In genomic region chr6:44245912-44246662, GRCh38 we compare ENCODE assay signal across 9 cellular contexts. TPM values are rescaled to one million over a fixed set of nuclear protein-coding genes. Genes with fewer than 3 reads are reported as not detected.
DNase-seq lines count a peak whose midpoint lies in the region; ATAC-seq, FAIRE-seq and TF ChIP-seq lines count a peak whose summit lies in the region.
"Had no signal": no experiment of that assay in that cellular context is flagged by ENCODE, and none has a peak within 500 bp of the region (broad histone marks: within the 10 kb centered on the region; RNA-seq: fewer than 3 reads in every experiment).

No MANE protein-coding gene starts in this region.

- peak overlapping the region; percentile 95 for H4K91ac ChIP-seq in H1 (replicated peaks; ENCODE audit: insufficient read length, low read length)

- H3K9ac ChIP-seq in BLaER1 treated with 17β-estradiol and CSF1 and Interleukin-3, amounts not matched to agents 10 nM and 100 nM: peak overlapping the region; percentile 86 to 99 (median 97)
- peak overlapping the region; percentile 85 to 96 (median 90) for H3K9ac ChIP-seq in H1 (replicated peaks in 1 of 4; ENCODE audit: extremely low read depth in 1 of 4, low read depth in 3 of 4, low read length in 3 of 4)

- no peak; a peak in 1 of 4 replicates for TF ChIP-seq RAD21 in H1 (IDR thresholded peaks at IDR 0.05 in 1 of 2, conservative IDR thresholded peaks at IDR 0.05 in 1 of 2; ENCODE audit: low read depth in 2 of 2, low read length in 2 of 2)

- H2BK5ac ChIP-seq in H1 (ENCODE audit: low read depth, low read length): peak overlapping the region; percentile 95

- H2AFZ ChIP-seq in H1 (ENCODE audit: low read length): peak overlapping the region; percentile 64; the same call in 1 of the 2 replicates

- peaks cover 27 to 43% of the 10 kb centered on the region in 2 experiments for H3K79me2 ChIP-seq in H1 (ENCODE audit: control insufficient read depth in 1 of 2, insufficient read depth in 2 of 2, low read length in 2 of 2)

- H3K4me2 ChIP-seq in BLaER1 treated with 17β-estradiol and CSF1 and Interleukin-3, amounts not matched to agents 10 nM and 100 nM: peak overlapping the region; percentile 83 to 98 (median 93)
- H3K4me2 ChIP-seq in H1 (ENCODE audit: insufficient read depth in 1 of 2, low read depth in 2 of 2, low read length in 2 of 2): peak overlapping the region; percentile 92 to 96

- DNase-seq in NCI-H748 treated with DMSO at 0.1 percent for 48 hours (lab: John Stamatoyannopoulos, UW) (peak; percentile 79), H1 (ENCODE audit: low read depth in 1 of 2, low spot score in 2 of 2) (peak; percentile 93 to 99)
- DNase-seq in activated CD8-positive, alpha-beta memory T cell treated with anti-CD3 and anti-CD28 coated beads for 4 hours (ENCODE audit: low read depth in 2 of 2): peak; percentile 69 to 75
- peak; percentile 66 to 79 for DNase-seq in stimulated activated CD8-positive, alpha-beta memory T cell treated with anti-CD3 and anti-CD28 coated beads, Interleukin-15, amount 100 ng/mL, for 4 hours (ENCODE audit: low read depth in 2 of 2)

- H2BK20ac ChIP-seq in H1 (ENCODE audit: low read length): no peak overlapping the region

- peak overlapping the region; percentile 75 for H3K56ac ChIP-seq in H1 (replicated peaks; ENCODE audit: insufficient read length, low read depth, low read length)

- peak; percentile 23 to 40 (median 37); a peak in 3 of 4 replicates for TF ChIP-seq CTCF in H1 (IDR thresholded peaks at IDR 0.05; ENCODE audit: control extremely low read depth in 1 of 3, insufficient read depth in 1 of 3, low read depth in 1 of 3, low read length in 3 of 3)

- peak overlapping the region; percentile 89 for H3K18ac ChIP-seq in H1 (ENCODE audit: extremely low read depth, low read length)

- ATAC-seq in GM19035 (IDR thresholded peaks at IDR 0.05; ENCODE audit: unreplicated experiment) (peak; percentile 57), HG03354 (IDR thresholded peaks at IDR 0.05; ENCODE audit: poor library complexity, severe bottlenecking, unreplicated experiment) (peak; percentile 48)

- peak in 1 of 2 experiments; percentile 60; a peak in 1 of 3 replicates for TF ChIP-seq POLR2A in H1 (IDR thresholded peaks at IDR 0.05; ENCODE audit: control extremely low read depth in 1 of 2, low read depth in 2 of 2, low read length in 2 of 2)

- H2BK15ac ChIP-seq in H1 (ENCODE audit: low read length): peak overlapping the region; percentile 97; the same call in 1 of the 2 replicates

- no peak overlapping the region for H3K14ac ChIP-seq in H1 (ENCODE audit: insufficient read length)

- POLR2A ChIA-PET in H1 (lab: Charles Lee; ENCODE audit: partially characterized antibody): interaction anchor here (0.5 to 18.9 kb wide), 58 partner anchors 12 to 1193 kb away, joined by 3 to 581 read pairs (median 6); partner anchors contain the start of genes AARS2, CAPN11, CDC5L and CUL7

- peaks cover 39 to 41% (median 41%) of the 10 kb centered on the region in 11 experiments for H4K20me1 ChIP-seq in BLaER1 treated with 17β-estradiol and CSF1 and Interleukin-3, amounts not matched to agents 10 nM and 100 nM
- peaks cover 29 to 33% of the 10 kb centered on the region in 2 experiments for H4K20me1 ChIP-seq in H1 (replicated peaks in 1 of 2; ENCODE audit: control insufficient read depth in 1 of 2, insufficient read depth in 2 of 2, low read length in 2 of 2)

- H3K9me3 ChIP-seq in BLaER1 treated with 17β-estradiol and CSF1 and Interleukin-3, amounts not matched to agents 10 nM and 100 nM (replicated peaks in 1 of 11): no peaks in the 10 kb centered on the region; a peak in 2 of 22 replicates
- H3K9me3 ChIP-seq in H1 (ENCODE audit: insufficient read depth in 2 of 2, low read depth in 1 of 2, low read length in 1 of 2) (no peaks in the 10 kb centered on the region), mesodermal cell (ENCODE audit: control insufficient read depth, low read length) (no peaks in the 10 kb centered on the region)

- CTCF ChIA-PET in H1 (lab: Charles Lee; ENCODE audit: partially characterized antibody): interaction anchor here (0.6 to 8.1 kb wide), 22 partner anchors 8 to 148 kb away, joined by 3 to 102 read pairs (median 5); partner anchors contain the start of genes MYMX, SLC29A1 and SLC35B2

- H4K5ac ChIP-seq in H1 (ENCODE audit: insufficient read length, low read depth, low read length): peak overlapping the region; percentile 57

- H2AK5ac ChIP-seq in H1 (ENCODE audit: low read depth, low read length): peak overlapping the region; percentile 94

- no peaks in the 10 kb centered on the region; the same call in 1 of the 2 replicates for H3K79me1 ChIP-seq in H1 (ENCODE audit: low read depth, low read length)

- H3K4me3 ChIP-seq in BLaER1 treated with 17β-estradiol and CSF1 and Interleukin-3, amounts not matched to agents 10 nM and 100 nM: peak overlapping the region; percentile 82 to 99 (median 94)
- H3K4me3 ChIP-seq in H1 (ENCODE audit: extremely low read depth in 1 of 4, insufficient read depth in 2 of 4, low read depth in 3 of 4, low read length in 4 of 4): peak overlapping the region; percentile 55 to 100 (median 98)
- H3K4me3 ChIP-seq in mesodermal cell (ENCODE audit: extremely low read depth, insufficient read depth, low read length, poor library complexity, severe bottlenecking): peak overlapping the region; percentile 99

- H3K4me1 ChIP-seq in BLaER1 treated with 17β-estradiol and CSF1 and Interleukin-3, amounts not matched to agents 10 nM and 100 nM: peaks cover 37 to 42% (median 40%) of the 10 kb centered on the region in 10 experiments
- H3K4me1 ChIP-seq in H1 (replicated peaks in 1 of 4; ENCODE audit: control insufficient read depth in 3 of 4, insufficient read depth in 4 of 4, low read length in 3 of 4): peaks cover 7 to 18% (median 14%) of the 10 kb centered on the region in 4 experiments
- H3K4me1 ChIP-seq in mesodermal cell (ENCODE audit: control insufficient read depth, insufficient read depth, low read length, poor library complexity, severe bottlenecking): peaks cover 16% of the 10 kb centered on the region

- peak overlapping the region; percentile 83 to 98 (median 95) for H3K27ac ChIP-seq in BLaER1 treated with 17β-estradiol and CSF1 and Interleukin-3, amounts not matched to agents 10 nM and 100 nM
- H3K27ac ChIP-seq in H1 (ENCODE audit: low read depth, low read length): peak overlapping the region; percentile 93
- peak overlapping the region; percentile 94 for H3K27ac ChIP-seq in mesodermal cell (ENCODE audit: low read depth, low read length, severe bottlenecking)

- FAIRE-seq in H1 (lab: Jason Lieb, UNC): no peak

- H3K36me3 ChIP-seq in BLaER1 treated with 17β-estradiol and CSF1 and Interleukin-3, amounts not matched to agents 10 nM and 100 nM: peaks cover 30 to 36% (median 36%) of the 10 kb centered on the region in 11 experiments
- H3K36me3 ChIP-seq in H1 (ENCODE audit: control insufficient read depth in 2 of 4, insufficient read depth in 4 of 4, low read length in 3 of 4): peaks cover 28 to 33% (median 29%) of the 10 kb centered on the region in 4 experiments
- peaks cover 35% of the 10 kb centered on the region for H3K36me3 ChIP-seq in mesodermal cell (ENCODE audit: control insufficient read depth, insufficient read depth, low read length)

- H2BK12ac ChIP-seq in H1 (ENCODE audit: low read depth, low read length): peak overlapping the region; percentile 84; the same call in 1 of the 2 replicates

- TF ChIP-seq EP300 in H1 (IDR thresholded peaks at IDR 0.05; ENCODE audit: borderline replicate concordance in 1 of 2, low read depth in 2 of 2, low read length in 2 of 2): peak; percentile 31 to 74; a peak in 2 of 3 replicates

- no peak overlapping the region for H3K23ac ChIP-seq in H1 (ENCODE audit: insufficient read length)

- peaks cover 12% of the 10 kb centered on the region for H3K23me2 ChIP-seq in H1 (ENCODE audit: low read depth, low read length)

- WGBS in H1 (ENCODE audit: extremely low coverage in 1 of 2, insufficient coverage in 1 of 2, insufficient read length in 1 of 2, insufficient replicate concordance in 2 of 2, low coverage in 1 of 2, low lambda C conversion rate in 2 of 2, missing lambda C conversion rate in 1 of 2), 2 experiments: 3% methylated on average over 50 of the region's 62 CpGs; no CpG with 5 or more reads in 1 of the 2 experiments
- 2 to 5% methylated on average over 41 to 49 of the region's 62 CpGs for WGBS in mesodermal cell (ENCODE audit: insufficient coverage in 2 of 2), 2 experiments

- H3K4ac ChIP-seq in H1 (replicated peaks; ENCODE audit: insufficient read length, low read depth, low read length): peak overlapping the region; percentile 80

- no peak overlapping the region for H2BK120ac ChIP-seq in H1 (replicated peaks; ENCODE audit: low read depth, low read length)

- H4K8ac ChIP-seq in H1 (ENCODE audit: extremely low read depth, insufficient read depth, low read length): peak overlapping the region; percentile 95

- H3K27me3 ChIP-seq in BLaER1 treated with 17β-estradiol and CSF1 and Interleukin-3, amounts not matched to agents 10 nM and 100 nM: no peaks in the 10 kb centered on the region
- H3K27me3 ChIP-seq in H1 (replicated peaks in 1 of 4; ENCODE audit: control insufficient read depth in 3 of 4, extremely low read depth in 1 of 4, insufficient read depth in 3 of 4, low read length in 3 of 4): no peaks in the 10 kb centered on the region

RNA-seq across cellular contexts. Expression of gene HSP90AB1, which starts 0.8 kb away (rescaled TPM):
- 2,224 and 2,297 TPM in 2 replicates for total RNA-seq in H1 (2021; fragmentation: NEBNext Ultra II Directional; extraction: Animal tissue kit (Norgen Biotek cat#: 25700))
- 1,244 and 1,564 TPM in 2 replicates for polyA plus RNA-seq in H1 (2011; rRNA removed)
- 1,987 TPM for polyA plus RNA-seq in H1 (2011; cell fraction: cytosol; rRNA removed)
- 1,165 TPM for polyA plus RNA-seq in H1 (2011; cell fraction: nucleus; rRNA removed)
- 2,191 to 2,644 TPM (median 2,404 TPM) in 4 replicates for polyA plus RNA-seq in H1 (2012, experiment 1 of 2)
- polyA plus RNA-seq in H1 (2012, experiment 2 of 2): 384 TPM
- polyA plus RNA-seq in H1 (2013, experiment 1 of 2): 1,706 TPM
- polyA plus RNA-seq in H1 (2013, experiment 2 of 2): 1,654 TPM
- polyA minus RNA-seq in H1 (2011; rRNA and poly(A)+ RNA removed): 1,724 and 1,899 TPM in 2 replicates
- polyA minus RNA-seq in H1 (2011; cell fraction: cytosol; rRNA and poly(A)+ RNA removed): 850 TPM
- polyA minus RNA-seq in H1 (2011; cell fraction: nucleus; rRNA and poly(A)+ RNA removed): 610 TPM
- polyA plus RNA-seq in mesodermal cell (2013, experiment 1 of 2): 1,346 TPM
- polyA plus RNA-seq in mesodermal cell (2013, experiment 2 of 2): 1,290 TPM

RNA-seq across cellular contexts. Expression of gene SLC35B2, which starts 11.2 kb away (rescaled TPM):
- total RNA-seq in H1 (2021; fragmentation: NEBNext Ultra II Directional; extraction: Animal tissue kit (Norgen Biotek cat#: 25700)): 29.5 and 32.3 TPM in 2 replicates
- polyA plus RNA-seq in H1 (2011; rRNA removed): 65.0 and 73.7 TPM in 2 replicates
- polyA plus RNA-seq in H1 (2011; cell fraction: cytosol; rRNA removed): 49.6 TPM
- polyA plus RNA-seq in H1 (2011; cell fraction: nucleus; rRNA removed): 90.4 TPM
- 26.2 to 41.2 TPM (median 36.7 TPM) in 4 replicates for polyA plus RNA-seq in H1 (2012, experiment 1 of 2)
- 48.9 TPM for polyA plus RNA-seq in H1 (2012, experiment 2 of 2)
- 43.7 TPM for polyA plus RNA-seq in H1 (2013, experiment 1 of 2)
- 43.6 TPM for polyA plus RNA-seq in H1 (2013, experiment 2 of 2)
- polyA minus RNA-seq in H1 (2011; rRNA and poly(A)+ RNA removed): 48.1 and 49.1 TPM in 2 replicates
- polyA minus RNA-seq in H1 (2011; cell fraction: cytosol; rRNA and poly(A)+ RNA removed): 21.4 TPM
- polyA minus RNA-seq in H1 (2011; cell fraction: nucleus; rRNA and poly(A)+ RNA removed): 25.3 TPM
- polyA plus RNA-seq in mesodermal cell (2013, experiment 1 of 2): 58.8 TPM
- 45.4 TPM for polyA plus RNA-seq in mesodermal cell (2013, experiment 2 of 2)

RNA-seq across cellular contexts. Expression of gene NFKBIE, which starts 19.3 kb away (rescaled TPM):
- 10.8 and 13.5 TPM in 2 replicates for total RNA-seq in H1 (2021; fragmentation: NEBNext Ultra II Directional; extraction: Animal tissue kit (Norgen Biotek cat#: 25700))
- polyA plus RNA-seq in H1 (2011; rRNA removed): 19.2 and 22.9 TPM in 2 replicates
- polyA plus RNA-seq in H1 (2011; cell fraction: cytosol; rRNA removed): 18.8 TPM
- polyA plus RNA-seq in H1 (2011; cell fraction: nucleus; rRNA removed): 14.3 TPM
- polyA plus RNA-seq in H1 (2012, experiment 1 of 2): 12.7 to 17.1 TPM (median 13.6 TPM) in 4 replicates
- 17.0 TPM for polyA plus RNA-seq in H1 (2012, experiment 2 of 2)
- polyA plus RNA-seq in H1 (2013, experiment 1 of 2): 6.2 TPM
- 7.5 TPM for polyA plus RNA-seq in H1 (2013, experiment 2 of 2)
- polyA minus RNA-seq in H1 (2011; rRNA and poly(A)+ RNA removed): 7.0 and 9.3 TPM in 2 replicates
- polyA minus RNA-seq in H1 (2011; cell fraction: cytosol; rRNA and poly(A)+ RNA removed): 7.8 TPM
- 12.2 TPM for polyA minus RNA-seq in H1 (2011; cell fraction: nucleus; rRNA and poly(A)+ RNA removed)
- polyA plus RNA-seq in mesodermal cell (2013, experiment 1 of 2): 11.1 TPM
- 8.6 TPM for polyA plus RNA-seq in mesodermal cell (2013, experiment 2 of 2)

RNA-seq across cellular contexts. Expression of gene SLC29A1, which starts 22.7 kb away (rescaled TPM):
- total RNA-seq in H1 (2021; fragmentation: NEBNext Ultra II Directional; extraction: Animal tissue kit (Norgen Biotek cat#: 25700)): 187 and 196 TPM in 2 replicates
- 558 and 626 TPM in 2 replicates for polyA plus RNA-seq in H1 (2011; rRNA removed)
- polyA plus RNA-seq in H1 (2011; cell fraction: cytosol; rRNA removed): 409 TPM
- 636 TPM for polyA plus RNA-seq in H1 (2011; cell fraction: nucleus; rRNA removed)
- 210 to 268 TPM (median 256 TPM) in 4 replicates for polyA plus RNA-seq in H1 (2012, experiment 1 of 2)
- 267 TPM for polyA plus RNA-seq in H1 (2012, experiment 2 of 2)
- 396 TPM for polyA plus RNA-seq in H1 (2013, experiment 1 of 2)
- 418 TPM for polyA plus RNA-seq in H1 (2013, experiment 2 of 2)
- polyA minus RNA-seq in H1 (2011; rRNA and poly(A)+ RNA removed): 456 and 664 TPM in 2 replicates
- 124 TPM for polyA minus RNA-seq in H1 (2011; cell fraction: cytosol; rRNA and poly(A)+ RNA removed)
- 168 TPM for polyA minus RNA-seq in H1 (2011; cell fraction: nucleus; rRNA and poly(A)+ RNA removed)
- 32.1 TPM for polyA plus RNA-seq in mesodermal cell (2013, experiment 1 of 2)
- polyA plus RNA-seq in mesodermal cell (2013, experiment 2 of 2): 23.0 TPM

RNA-seq across cellular contexts. Expression of gene TMEM151B, which starts 24.2 kb away (rescaled TPM):
- total RNA-seq in H1 (2021; fragmentation: NEBNext Ultra II Directional; extraction: Animal tissue kit (Norgen Biotek cat#: 25700)): 15.5 and 15.7 TPM in 2 replicates
- polyA plus RNA-seq in H1 (2011; rRNA removed): 8.0 and 11.6 TPM in 2 replicates
- 9.9 TPM for polyA plus RNA-seq in H1 (2011; cell fraction: cytosol; rRNA removed)
- 22.6 TPM for polyA plus RNA-seq in H1 (2011; cell fraction: nucleus; rRNA removed)
- polyA plus RNA-seq in H1 (2012, experiment 1 of 2): 10.2 to 14.9 TPM (median 13.2 TPM) in 4 replicates
- polyA plus RNA-seq in H1 (2012, experiment 2 of 2): 12.1 TPM
- polyA plus RNA-seq in H1 (2013, experiment 1 of 2): 7.8 TPM
- 7.7 TPM for polyA plus RNA-seq in H1 (2013, experiment 2 of 2)
- polyA minus RNA-seq in H1 (2011; rRNA and poly(A)+ RNA removed): 8.8 and 10.7 TPM in 2 replicates
- polyA minus RNA-seq in H1 (2011; cell fraction: cytosol; rRNA and poly(A)+ RNA removed): 6.5 TPM
- polyA minus RNA-seq in H1 (2011; cell fraction: nucleus; rRNA and poly(A)+ RNA removed): 6.2 TPM
- polyA plus RNA-seq in mesodermal cell (2013, experiment 1 of 2): 1.5 TPM
- 0.46 TPM for polyA plus RNA-seq in mesodermal cell (2013, experiment 2 of 2)
- total RNA-seq: glomerular endothelial cell had no signal

Comparison
In these comparisons a context has a peak if more than half of its experiments do, and no peak if none do; other contexts are left out.
1. Peak in every context shown above with its lines: DNase-seq, ATAC-seq, H3K4me3 ChIP-seq and H3K27ac ChIP-seq.